Comparison of ENCODE assay signal across 1 cellular context in the genomic region with DNA sequence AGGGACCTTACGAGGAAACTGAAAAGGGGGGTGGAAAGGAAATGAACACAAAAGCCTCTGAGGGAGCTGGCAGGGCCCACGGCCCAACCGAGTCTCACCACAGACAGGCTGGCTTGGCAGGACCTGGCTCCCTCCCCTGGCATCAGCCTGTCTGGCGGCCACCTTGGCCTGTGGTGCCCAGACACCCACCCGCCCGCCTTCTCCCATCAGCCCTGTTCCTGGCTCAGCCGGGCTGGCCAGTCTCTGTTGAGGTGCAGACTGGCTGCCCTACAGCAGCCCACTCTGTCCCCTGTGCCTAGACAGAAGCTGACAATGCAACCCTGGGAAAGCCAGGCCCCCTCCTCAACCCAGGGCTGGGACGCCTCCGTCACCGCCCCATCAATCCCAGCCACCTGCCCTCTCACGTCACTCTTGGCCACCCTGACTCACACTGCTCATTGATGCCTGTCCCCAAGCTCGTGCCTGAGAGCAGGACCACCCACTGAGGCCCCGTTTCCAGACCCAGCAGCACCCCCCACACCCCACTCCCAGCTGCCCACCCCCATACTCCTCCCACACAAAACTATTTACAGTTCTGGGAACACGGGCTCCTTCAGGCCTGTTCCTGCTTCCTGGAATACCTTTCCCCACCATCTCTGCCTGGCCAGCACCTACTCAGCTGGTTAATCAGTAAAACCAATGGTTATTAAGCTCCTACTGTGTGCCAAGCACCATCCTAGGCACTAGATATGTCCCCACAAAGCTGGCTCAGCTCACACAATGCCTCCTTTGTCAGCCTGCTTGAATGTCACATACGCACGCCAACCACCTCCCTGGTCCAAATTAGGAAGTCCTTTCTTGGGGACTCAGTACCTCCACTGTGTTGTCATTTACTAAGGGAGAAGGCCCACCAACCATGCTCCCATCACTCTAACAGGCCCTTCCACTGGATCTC.
TF ChIP-seq lines count a peak whose summit lies in the region.

No MANE protein-coding gene starts in this region.

TF ChIP-seq in neural cell, 6 proteins besides CTCF, POLR2A, EP300 and RAD21 (continued from another document):
- TF ChIP-seq REST (IDR thresholded peaks at IDR 0.05; ENCODE audit: borderline replicate concordance) (no peak), EZH2 (IDR thresholded peaks at IDR 0.05; ENCODE audit: borderline replicate concordance, insufficient read depth, low read length, poor library complexity, severe bottlenecking) (no peak), SMC3 (conservative IDR thresholded peaks at IDR 0.05; ENCODE audit: poor library complexity) (no peak), TAF1 (IDR thresholded peaks at IDR 0.05; ENCODE audit: low read depth) (no peak), MXI1 (conservative IDR thresholded peaks at IDR 0.05; ENCODE audit: poor library complexity, severe bottlenecking) (no peak)
